Comparison of ENCODE assay signal across 1 cellular context in the genomic region with DNA sequence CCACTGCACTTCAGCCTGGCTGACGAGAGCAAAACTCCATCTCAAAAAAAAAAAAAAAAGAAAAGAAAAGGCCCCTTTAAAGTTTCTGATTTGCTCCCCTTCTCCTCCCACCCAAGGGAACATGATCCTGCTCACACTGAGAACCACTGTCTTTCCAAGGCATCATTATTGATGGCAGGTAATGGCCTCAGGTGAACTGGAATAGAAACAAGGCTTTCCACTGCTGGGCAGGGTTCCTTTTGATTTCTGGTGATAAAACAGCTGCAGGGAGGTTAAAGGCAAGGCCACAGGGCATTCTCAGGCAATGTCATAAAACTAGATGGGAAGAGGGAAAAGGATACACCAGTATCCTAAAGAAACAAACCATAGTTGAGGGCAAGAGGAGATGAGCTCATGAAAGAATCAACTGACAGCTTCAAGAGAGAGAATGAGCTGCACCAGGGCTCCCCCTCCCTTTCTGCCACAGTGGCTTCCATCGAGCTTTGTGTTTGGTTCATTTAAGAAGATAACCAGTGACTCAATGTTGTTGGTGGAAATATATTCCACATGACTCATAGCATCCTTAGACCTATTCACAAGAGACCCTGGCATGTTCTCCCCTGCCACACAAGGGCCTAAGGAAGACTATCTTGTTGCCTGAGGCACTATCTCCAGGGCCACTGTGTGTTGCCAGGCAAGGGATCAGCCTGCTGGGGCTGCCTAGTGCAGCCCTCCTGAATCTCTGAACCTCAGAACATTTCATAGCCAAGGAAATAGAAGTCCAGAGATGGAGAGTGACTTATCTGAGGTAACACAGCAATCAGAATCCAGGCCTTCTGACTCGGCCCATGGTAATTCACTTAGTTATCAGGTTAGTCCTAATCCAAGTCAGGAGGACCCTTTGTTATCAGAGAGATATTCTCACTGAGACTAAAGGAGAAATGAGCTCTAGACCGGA.
A peak's percentile ranks its signal among the peaks of the same experiment; 100 is the strongest.
TF ChIP-seq lines count a peak whose summit lies in the region.

No MANE protein-coding gene starts in this region.

TF ChIP-seq in IMR-90, 13 proteins besides CTCF, POLR2A, EP300 and RAD21 (continued from another document):
- TF ChIP-seq MXI1 (IDR thresholded peaks at IDR 0.05; ENCODE audit: borderline replicate concordance, low read depth, low read length) (no peak), MAZ (IDR thresholded peaks at IDR 0.05; ENCODE audit: borderline replicate concordance, low read depth, low read length) (peak; percentile 90), NFE2L2 (IDR thresholded peaks at IDR 0.05; ENCODE audit: low read depth, low read length) (no peak), FOS (IDR thresholded peaks at IDR 0.05; ENCODE audit: low read depth, low read length) (peak; percentile 94), RCOR1 (IDR thresholded peaks at IDR 0.05; ENCODE audit: insufficient replicate concordance, low read length) (peak; percentile 45), CHD1 (IDR thresholded peaks at IDR 0.05; ENCODE audit: low read depth, low read length) (no peak), SMC3 (IDR thresholded peaks at IDR 0.05; ENCODE audit: low read depth, low read length) (no peak), CEBPB (IDR thresholded peaks at IDR 0.05; ENCODE audit: low read depth, low read length) (peak; percentile 48; the same call in 1 of the 2 replicates)
- TF ChIP-seq, protein P1, sequence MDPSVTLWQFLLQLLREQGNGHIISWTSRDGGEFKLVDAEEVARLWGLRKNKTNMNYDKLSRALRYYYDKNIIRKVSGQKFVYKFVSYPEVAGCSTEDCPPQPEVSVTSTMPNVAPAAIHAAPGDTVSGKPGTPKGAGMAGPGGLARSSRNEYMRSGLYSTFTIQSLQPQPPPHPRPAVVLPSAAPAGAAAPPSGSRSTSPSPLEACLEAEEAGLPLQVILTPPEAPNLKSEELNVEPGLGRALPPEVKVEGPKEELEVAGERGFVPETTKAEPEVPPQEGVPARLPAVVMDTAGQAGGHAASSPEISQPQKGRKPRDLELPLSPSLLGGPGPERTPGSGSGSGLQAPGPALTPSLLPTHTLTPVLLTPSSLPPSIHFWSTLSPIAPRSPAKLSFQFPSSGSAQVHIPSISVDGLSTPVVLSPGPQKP (IDR thresholded peaks at IDR 0.05; ENCODE audit: borderline replicate concordance, low read depth, low read length): no peak
TF ChIP-seq in IMR-90: peak in this region for 5.
